ENCODE assay signal across 13 cellular contexts in genomic region chr9:18748106-18748719, GRCh38.
"Had no signal": no experiment of that assay in that cellular context is flagged by ENCODE, and none has a peak within 500 bp of the region (broad histone marks: within the 10 kb centered on the region; RNA-seq: fewer than 3 reads in every experiment).

No MANE protein-coding gene starts in this region.

- H3K4me1 ChIP-seq: left lung had no signal

- H3K9me3 ChIP-seq: left lung had no signal

- H3K9me3 Mint-ChIP-seq: activated B cell treated with CpG ODN at 0.5 μM for 24 hours; dendritic cell treated with granulocyte-macrophage colony-stimulating factor and Interleukin-4, amounts not matched to agents 40 ng/mL and 50 ng/mL, for 4 days; memory B cell; natural killer cell; stimulated activated memory B cell treated with anti-CD40 and anti-IgM and Interleukin-4, amounts not matched to agents 10 μg/mL and 1 μg/mL and 100 μg/mL, for 72 hours had no signal

- ATAC-seq: natural killer cell had no signal

- H3K27ac ChIP-seq: left lung had no signal

- H3K27me3 ChIP-seq: left lung had no signal

- H3K27me3 Mint-ChIP-seq: activated B cell treated with CpG ODN at 0.5 μM for 24 hours; activated naive CD8-positive, alpha-beta T cell; dendritic cell treated with granulocyte-macrophage colony-stimulating factor and Interleukin-4, amounts not matched to agents 40 ng/mL and 50 ng/mL, for 4 days; memory B cell; stimulated activated memory B cell treated with anti-CD40 and anti-IgM and Interleukin-4, amounts not matched to agents 10 μg/mL and 1 μg/mL and 100 μg/mL, for 72 hours had no signal

- H3K4me1 Mint-ChIP-seq: activated B cell treated with CpG ODN at 0.5 μM for 24 hours; memory B cell; natural killer cell; stimulated activated memory B cell treated with anti-CD40 and anti-IgM and Interleukin-4, amounts not matched to agents 10 μg/mL and 1 μg/mL and 100 μg/mL, for 72 hours had no signal

- H3K36me3 ChIP-seq: left lung had no signal

- H3K27ac Mint-ChIP-seq: activated B cell treated with CpG ODN at 0.5 μM for 24 hours; activated naive CD8-positive, alpha-beta T cell; dendritic cell treated with granulocyte-macrophage colony-stimulating factor and Interleukin-4, amounts not matched to agents 40 ng/mL and 50 ng/mL, for 4 days; memory B cell; natural killer cell; stimulated activated memory B cell treated with anti-CD40 and anti-IgM and Interleukin-4, amounts not matched to agents 10 μg/mL and 1 μg/mL and 100 μg/mL, for 72 hours had no signal

- H3K36me3 Mint-ChIP-seq: activated naive CD8-positive, alpha-beta T cell; memory B cell; natural killer cell; stimulated activated memory B cell treated with anti-CD40 and anti-IgM and Interleukin-4, amounts not matched to agents 10 μg/mL and 1 μg/mL and 100 μg/mL, for 72 hours had no signal

- H3K4me3 ChIP-seq: left lung had no signal

- DNase-seq: activated B cell treated with CpG ODN at 0.5 μM for 24 hours; activated CD4-positive, alpha-beta T cell treated with anti-CD3 and anti-CD28 coated beads for 48 hours; activated CD8-positive, alpha-beta memory T cell treated with anti-CD3 and anti-CD28 coated beads, Interleukin-2, amount 50 U/mL, for 48 hours; activated gamma-delta T cell treated with Interleukin-2 at 50 U/mL for 16 hours; effector memory CD4-positive, alpha-beta T cell; left lung; natural killer cell; T-helper 2 cell; trophoblast cell had no signal

- H3K4me3 Mint-ChIP-seq: activated B cell treated with CpG ODN at 0.5 μM for 24 hours; activated naive CD8-positive, alpha-beta T cell; dendritic cell treated with granulocyte-macrophage colony-stimulating factor and Interleukin-4, amounts not matched to agents 40 ng/mL and 50 ng/mL, for 4 days; memory B cell; natural killer cell; stimulated activated memory B cell treated with anti-CD40 and anti-IgM and Interleukin-4, amounts not matched to agents 10 μg/mL and 1 μg/mL and 100 μg/mL, for 72 hours had no signal
